ENCODE assay signal across 8 cellular contexts in genomic region chr4:173530326-173531062, GRCh38. TPM values are rescaled to one million over a fixed set of nuclear protein-coding genes. Genes with fewer than 3 reads are reported as not detected.
DNase-seq lines count a peak whose midpoint lies in the region; ATAC-seq and TF ChIP-seq lines count a peak whose summit lies in the region.

No MANE protein-coding gene starts in this region.

- no peaks in the 10 kb centered on the region for H3F3A ChIP-seq in PC-9 (ENCODE audit: insufficient read depth, low read depth)

- CTCF ChIA-PET in CD8-positive, alpha-beta memory T cell (lab: Charles Lee): no interaction called here
- CTCF ChIA-PET in Panc1 (lab: Charles Lee): interaction anchor here (0.9 kb wide), 1 partner anchor 8 kb away, joined by 8 read pairs; no protein-coding TSS in a partner anchor
- CTCF ChIA-PET in PC-9 (lab: Charles Lee): no interaction called here

- H3K36me3 ChIP-seq in CD8-positive, alpha-beta memory T cell (ENCODE audit: insufficient read depth, low read length): no peaks in the 10 kb centered on the region
- H3K36me3 ChIP-seq in Panc1 (ENCODE audit: control insufficient read depth, insufficient read depth, low read length) (no peaks in the 10 kb centered on the region), PC-9 (ENCODE audit: low read depth) (no peaks in the 10 kb centered on the region)

- no peaks in the 10 kb centered on the region for H4K20me1 ChIP-seq in PC-9 (ENCODE audit: insufficient read depth)

- no TSS peak for BruUV-seq in Panc1 (replicated peaks; lab: Mats Ljungman, UMichigan)
- no TSS peak for BruUV-seq in PC-9 (replicated peaks; lab: Mats Ljungman, UMichigan)

- H3K27me3 Mint-ChIP-seq in CD8-positive, alpha-beta memory T cell: peaks cover 88 to 93% of the 10 kb centered on the region in 2 donors

- H2AFZ ChIP-seq in PC-9: no peak overlapping the region

- no peaks in the 10 kb centered on the region for H3K79me2 ChIP-seq in PC-9 (ENCODE audit: low read depth)

- H3K27ac Mint-ChIP-seq in CD8-positive, alpha-beta memory T cell: peak overlapping the region in 3 of 8 donors; percentile 53 to 86 (median 70)

- TF ChIP-seq CTCF in Panc1 (IDR thresholded peaks at IDR 0.05) (no peak), fibroblast of mammary gland (conservative IDR thresholded peaks at IDR 0.05; ENCODE audit: control insufficient read depth, insufficient read depth, low read depth, low read length) (no peak), retinal pigment epithelial cell (conservative IDR thresholded peaks at IDR 0.05; ENCODE audit: low read depth, low read length) (no peak), PC-9 (conservative IDR thresholded peaks at IDR 0.05) (no peak)

- ATAC-seq in Panc1: no peak
- ATAC-seq in GM18873 (IDR thresholded peaks at IDR 0.05; ENCODE audit: low FRiP score, unreplicated experiment): no peak

- H3K4me3 Mint-ChIP-seq in CD8-positive, alpha-beta memory T cell: peak overlapping the region; percentile 43 to 83 (median 60)

- POLR2A ChIA-PET in CD8-positive, alpha-beta memory T cell (lab: Charles Lee): no interaction called here
- POLR2A ChIA-PET in Panc1 (lab: Charles Lee) (interaction anchor here (0.5 to 0.7 kb wide), 2 partner anchors 36 to 321 kb away, joined by 5 to 11 read pairs; no protein-coding TSS in a partner anchor), PC-9 (lab: Charles Lee; ENCODE audit: unreplicated experiment) (no interaction called here)

- peaks cover 69% of the 10 kb centered on the region for H3K27me3 ChIP-seq in CD8-positive, alpha-beta memory T cell (ENCODE audit: insufficient read depth, low read length, poor library complexity, severe bottlenecking)
- H3K27me3 ChIP-seq in Panc1 (ENCODE audit: control insufficient read depth, insufficient read depth, low read length): peaks cover 7% of the 10 kb centered on the region
- no peaks in the 10 kb centered on the region for H3K27me3 ChIP-seq in PC-9 (ENCODE audit: insufficient read depth, low read depth)

- intact Hi-C loops in Panc1 (cut with micrococcal nuclease; ENCODE audit: unreplicated experiment): no loop called here
- intact Hi-C loops in PC-9 (cut with micrococcal nuclease; ENCODE audit: unreplicated experiment): no loop called here

- H3K4me3 ChIP-seq in CD8-positive, alpha-beta memory T cell (ENCODE audit: low read length): no peak overlapping the region
- H3K4me3 ChIP-seq in Panc1 (ENCODE audit: low read depth in 2 of 2, low read length in 2 of 2) (peak overlapping the region; percentile 52 to 61), fibroblast of mammary gland (ENCODE audit: control insufficient read depth, low read depth, low read length) (peak overlapping the region; percentile 83), retinal pigment epithelial cell (ENCODE audit: low read length) (peak overlapping the region; percentile 43), PC-9 (no peak overlapping the region)

- peaks cover 6% of the 10 kb centered on the region for H3K4me1 ChIP-seq in CD8-positive, alpha-beta memory T cell (ENCODE audit: insufficient read depth, low read length)
- no peaks in the 10 kb centered on the region for H3K4me1 ChIP-seq in Panc1 (ENCODE audit: control insufficient read depth, insufficient read depth, low read length)
- no peaks in the 10 kb centered on the region for H3K4me1 ChIP-seq in PC-9 (replicated peaks; ENCODE audit: insufficient read depth)

- peaks cover 0 to 14% (median 2%) of the 10 kb centered on the region in 3 donors for H3K36me3 Mint-ChIP-seq in CD8-positive, alpha-beta memory T cell

- no peak for DNase-seq in CD8-positive, alpha-beta memory T cell
- DNase-seq in Panc1 (ENCODE audit: low read depth, low spot score): no peak
- DNase-seq in fibroblast of mammary gland (ENCODE audit: low read depth): peak; percentile 17
- no peak for DNase-seq in retinal pigment epithelial cell (ENCODE audit: low read depth)
- no peak for DNase-seq in stimulated activated CD4-positive, alpha-beta T cell treated with anti-CD3 and anti-CD28 coated beads, Interleukin-1b, Interleukin-23, amount 100 ng/mL, for 48 hours
- DNase-seq in PC-9: no peak
- DNase-seq in stimulated activated naive CD4-positive, alpha-beta T cell treated with Interleukin-2 at 50 U/mL for 16 hours (lab: John Stamatoyannopoulos, UW): no peak

- H3K27ac ChIP-seq in CD8-positive, alpha-beta memory T cell (ENCODE audit: low read depth, low read length): no peak overlapping the region
- H3K27ac ChIP-seq in Panc1 (ENCODE audit: low read length) (no peak overlapping the region), PC-9 (no peak overlapping the region)

- H3K9me3 Mint-ChIP-seq in CD8-positive, alpha-beta memory T cell: peaks cover 8 to 24% (median 23%) of the 10 kb centered on the region in 5 donors

- peaks cover 3% of the 10 kb centered on the region for H3K9me3 ChIP-seq in CD8-positive, alpha-beta memory T cell (ENCODE audit: low read length)
- H3K9me3 ChIP-seq in Panc1 (ENCODE audit: control insufficient read depth, insufficient read depth, low read depth, low read length): no peaks in the 10 kb centered on the region
- no peaks in the 10 kb centered on the region for H3K9me3 ChIP-seq in PC-9 (ENCODE audit: insufficient read depth, low read depth)

- no peak overlapping the region for H3K4me2 ChIP-seq in PC-9

- H3K9me2 ChIP-seq in PC-9 (ENCODE audit: insufficient read depth): no peaks in the 10 kb centered on the region

- in situ Hi-C loops in Panc1 (cut with HindIII; ENCODE audit: low pct_unique_long_range_greater_than_20kb, low sequenced_read_pairs): no loop called here

- H3K4me1 Mint-ChIP-seq in CD8-positive, alpha-beta memory T cell: peaks cover 17 to 30% (median 23%) of the 10 kb centered on the region in 3 donors

RNA-seq across cellular contexts. Expression of gene HAND2, which starts 0.5 kb away (rescaled TPM):
- not detected for total RNA-seq in CD8-positive, alpha-beta memory T cell
- not detected for polyA plus RNA-seq in CD8-positive, alpha-beta memory T cell
- total RNA-seq in Panc1 (2021; ENCODE audit: unreplicated experiment) (0.31 TPM), PC-9 (2021) (not detected in 2 replicates)
- polyA plus RNA-seq in Panc1 (2012; ENCODE audit: insufficient read length): 0.29 TPM

Comparison
In these comparisons a context has a peak if more than half of its experiments do, and no peak if none do; other contexts are left out.
1. H3K4me3 ChIP-seq: peak in Panc1 (2 of 2), fibroblast of mammary gland (single experiment) and retinal pigment epithelial cell (single experiment); none in CD8-positive, alpha-beta memory T cell (single experiment) and PC-9 (single experiment).